8 cellular contexts compared by ENCODE assay signal in the genomic region with DNA sequence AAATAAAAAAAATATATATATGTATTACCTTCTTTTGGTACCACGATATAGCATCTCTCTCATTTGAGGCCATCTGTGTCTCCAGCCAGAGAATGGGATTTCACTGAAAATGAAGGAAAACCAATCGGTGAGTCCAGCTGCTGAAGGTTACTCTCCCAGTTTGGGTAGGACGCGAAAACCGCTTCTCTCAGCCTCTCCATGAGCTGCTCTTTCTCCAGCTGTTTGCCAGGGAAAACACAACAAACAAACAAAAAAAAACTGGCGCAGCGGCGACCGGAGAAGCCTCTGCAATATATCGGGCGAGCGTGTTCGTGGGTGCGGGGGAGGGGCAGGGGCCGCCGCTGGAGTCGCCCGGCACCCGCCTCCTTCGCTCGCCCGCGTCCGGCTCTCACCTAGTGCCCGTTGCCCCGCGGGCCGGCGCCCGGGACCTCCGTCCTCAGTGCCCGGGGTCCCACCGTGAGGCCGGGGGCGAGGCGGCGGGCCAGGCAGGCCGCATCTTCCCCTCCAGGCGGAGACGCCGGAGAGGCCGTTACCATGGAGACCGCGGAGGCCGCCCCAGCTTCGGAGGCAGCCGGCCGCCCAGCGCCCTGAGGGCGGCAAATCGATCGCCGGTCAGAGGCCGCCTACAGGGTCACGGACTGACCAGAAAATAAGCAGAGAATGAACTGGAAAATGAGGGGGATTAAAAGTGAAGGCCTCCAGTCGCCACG. TPM values are rescaled to one million over a fixed set of nuclear protein-coding genes. Genes with fewer than 3 reads are reported as not detected.
A peak's percentile ranks its signal among the peaks of the same experiment; 100 is the strongest.
DNase-seq lines count a peak whose midpoint lies in the region; ATAC-seq and TF ChIP-seq lines count a peak whose summit lies in the region.

No MANE protein-coding gene starts in this region.

- H3K36me3 ChIP-seq in SJSA1: peaks cover 36% of the 10 kb centered on the region
- peaks cover 0 to 5% of the 10 kb centered on the region in 2 donors for H3K36me3 ChIP-seq in thyroid gland

- H3K27ac Mint-ChIP-seq in activated naive CD4-positive, alpha-beta T cell treated with anti-CD3 and anti-CD28 coated beads, Interleukin-2, amount 10 ng/mL, durations not matched to agents 7 days and 5 days: peak overlapping the region; percentile 93

- H3K27ac ChIP-seq in SJSA1: peak overlapping the region; percentile 90
- peak overlapping the region; percentile 89 to 95 (median 90) for H3K27ac ChIP-seq in thyroid gland

- DNase-seq in DMS53 (lab: John Stamatoyannopoulos, UW) (peak; percentile 87), HT-29 (ENCODE audit: low spot score) (peak; percentile 67), SJSA1 (ENCODE audit: low read depth in 1 of 2, low spot score in 2 of 2) (peak; percentile 69 to 88), glomerular visceral epithelial cell (ENCODE audit: extremely low spot score) (peak; percentile 74), omental fat pad (ENCODE audit: low spot score) (peak; percentile 38), thyroid gland (peak; percentile 61 to 64)
- DNase-seq in activated naive CD4-positive, alpha-beta T cell treated with anti-CD3 and anti-CD28 coated beads, Interleukin-2, amount 10 ng/mL, durations not matched to agents 7 days and 5 days: peak; percentile 78

- H3K4me3 Mint-ChIP-seq in activated naive CD4-positive, alpha-beta T cell treated with anti-CD3 and anti-CD28 coated beads, Interleukin-2, amount 10 ng/mL, durations not matched to agents 7 days and 5 days: peak overlapping the region; percentile 90

- H3K36me3 Mint-ChIP-seq in activated naive CD4-positive, alpha-beta T cell treated with anti-CD3 and anti-CD28 coated beads, Interleukin-2, amount 10 ng/mL, durations not matched to agents 7 days and 5 days: peaks cover 36% of the 10 kb centered on the region

- peaks cover 41% of the 10 kb centered on the region for H3K4me1 Mint-ChIP-seq in activated naive CD4-positive, alpha-beta T cell treated with anti-CD3 and anti-CD28 coated beads, Interleukin-2, amount 10 ng/mL, durations not matched to agents 7 days and 5 days

- CTCF ChIA-PET in activated naive CD4-positive, alpha-beta T cell treated with anti-CD3 and anti-CD28 coated beads, Interleukin-2, amount 10 ng/mL, durations not matched to agents 7 days and 5 days (lab: Charles Lee): interaction anchor here (0.9 to 2.2 kb wide), 4 partner anchors 12 to 45 kb away, joined by 3 to 9 read pairs (median 4); no protein-coding TSS in a partner anchor

- intact Hi-C loops in thyroid gland (cut with DNase I): no loop called here

- H3K27me3 ChIP-seq in SJSA1 (replicated peaks) (no peaks in the 10 kb centered on the region), thyroid gland (no peaks in the 10 kb centered on the region)

- peak; percentile 54 for ATAC-seq in GM21381 (IDR thresholded peaks at IDR 0.05; ENCODE audit: unreplicated experiment)
- ATAC-seq in omental fat pad (ENCODE audit: low FRiP score): peak; percentile 74

- no peaks in the 10 kb centered on the region for H3K9me3 Mint-ChIP-seq in activated naive CD4-positive, alpha-beta T cell treated with anti-CD3 and anti-CD28 coated beads, Interleukin-2, amount 10 ng/mL, durations not matched to agents 7 days and 5 days

- H3K27me3 Mint-ChIP-seq in activated naive CD4-positive, alpha-beta T cell treated with anti-CD3 and anti-CD28 coated beads, Interleukin-2, amount 10 ng/mL, durations not matched to agents 7 days and 5 days: no peaks in the 10 kb centered on the region

- no peaks in the 10 kb centered on the region for H3K9me3 ChIP-seq in SJSA1 (replicated peaks)
- no peaks in the 10 kb centered on the region for H3K9me3 ChIP-seq in thyroid gland

- 0 to 1% methylated on average over 25 to 39 of the region's 57 CpGs for WGBS in thyroid gland, 2 donors

- peak overlapping the region; percentile 90 for H3K4me3 ChIP-seq in SJSA1
- H3K4me3 ChIP-seq in thyroid gland (replicated peaks in 1 of 3): peak overlapping the region; percentile 9 to 83 (median 76)

- TF ChIP-seq POLR2A in thyroid gland (IDR thresholded peaks at IDR 0.05): no peak

- H3K4me1 ChIP-seq in SJSA1 (replicated peaks) (peaks cover 15% of the 10 kb centered on the region), thyroid gland (peaks cover 0 to 8% of the 10 kb centered on the region in 2 donors)

- TF ChIP-seq CTCF in omental fat pad (IDR thresholded peaks at IDR 0.05) (no peak), thyroid gland (IDR thresholded peaks at IDR 0.05) (no peak)

RNA-seq across cellular contexts. Expression of gene PHTF1, which starts 0.5 kb away (rescaled TPM):
- total RNA-seq in HT-29 (2014; rRNA removed; shearing (Covaris generic)): 11.7 and 16.7 TPM in 2 replicates
- total RNA-seq in SJSA1 (2014; rRNA removed; shearing (Covaris generic)): 38.3 and 42.4 TPM in 2 replicates
- total RNA-seq in omental fat pad: 10 to 100 TPM; 20.5 to 35.6 (median 26.0) TPM
- total RNA-seq in thyroid gland: 10 to 100 TPM; 14.4 to 25.4 (median 20.9) TPM

RNA-seq across cellular contexts. Expression of gene RSBN1, which starts 53.5 kb away (rescaled TPM):
- total RNA-seq in HT-29 (2014; rRNA removed; shearing (Covaris generic)): 4.0 and 4.2 TPM in 2 replicates
- 6.7 and 7.7 TPM in 2 replicates for total RNA-seq in SJSA1 (2014; rRNA removed; shearing (Covaris generic))
- total RNA-seq in omental fat pad: 10 to 100 TPM; 13.3 to 24.6 (median 17.5) TPM
- total RNA-seq in thyroid gland: 10 to 100 TPM; 23.7 to 31.5 (median 26.8) TPM

Comparison
In these comparisons a context has a peak if more than half of its experiments do, and no peak if none do; other contexts are left out.
1. Peak in every context shown above with its lines: DNase-seq, ATAC-seq, H3K4me3 ChIP-seq and H3K27ac ChIP-seq.